In genomic region chr11:71233896-71234852, GRCh38 we compare ENCODE assay signal across 9 cellular contexts. TPM values are rescaled to one million over a fixed set of nuclear protein-coding genes. Genes with fewer than 3 reads are reported as not detected.
DNase-seq lines count a peak whose midpoint lies in the region; ATAC-seq, FAIRE-seq and TF ChIP-seq lines count a peak whose summit lies in the region.
"Not testable (repeated sequence)": the region's sequence is repeated elsewhere in the genome, so short reads cannot be mapped to it uniquely, and the experiment has no call there.
"Had no signal": no experiment of that assay in that cellular context is flagged by ENCODE, and none has a peak within 500 bp of the region (broad histone marks: within the 10 kb centered on the region; RNA-seq: fewer than 3 reads in every experiment).

No MANE protein-coding gene starts in this region.

- not testable (repeated sequence) for H3K9ac ChIP-seq in H1 (replicated peaks in 1 of 4; ENCODE audit: extremely low read depth in 1 of 4, low read depth in 3 of 4, low read length in 3 of 4)

- not testable (repeated sequence) for H3K27me3 ChIP-seq in H1 (replicated peaks in 1 of 4; ENCODE audit: control insufficient read depth in 3 of 4, extremely low read depth in 1 of 4, insufficient read depth in 3 of 4, low read length in 3 of 4); upper lobe of right lung

- H2AK5ac ChIP-seq in H1 (ENCODE audit: low read depth, low read length), result 0 out of 2 replicates have a peak overlapping the region, but pooled peaks have one; percentile 28

- H2BK5ac ChIP-seq in H1 (ENCODE audit: low read depth, low read length), result peak overlapping the region; percentile 13; the same call in 1 of the 2 replicates

- not testable (repeated sequence) for H3K56ac ChIP-seq in H1 (replicated peaks; ENCODE audit: insufficient read length, low read depth, low read length)

- CTCF ChIA-PET in HEK293T (lab: Yijun Ruan, JAX), result not testable (repeated sequence)
- CTCF ChIA-PET in H1 (lab: Charles Lee; ENCODE audit: partially characterized antibody), result interaction anchor here (1.2 to 5.2 kb wide), 3 partner anchors 10 to 17 kb away, joined by 6 to 16 read pairs (median 7); no protein-coding TSS in a partner anchor

- H3K4me1 ChIP-seq in H1 (replicated peaks in 1 of 4; ENCODE audit: control insufficient read depth in 3 of 4, insufficient read depth in 4 of 4, low read length in 3 of 4); upper lobe of right lung: not testable (repeated sequence)

- H3K23ac ChIP-seq in H1 (ENCODE audit: insufficient read length), result not testable (repeated sequence)

- not testable (repeated sequence) for H4K91ac ChIP-seq in H1 (replicated peaks; ENCODE audit: insufficient read length, low read length)

- in situ Hi-C loops in Caki2 (cut with HindIII; ENCODE audit: low pct_unique_long_range_greater_than_20kb, low sequenced_read_pairs), result not testable (repeated sequence)

- H3K14ac ChIP-seq in H1 (ENCODE audit: insufficient read length), result not testable (repeated sequence)

- not testable (repeated sequence) for H3K23me2 ChIP-seq in H1 (ENCODE audit: low read depth, low read length)

- not testable (repeated sequence) for TF ChIP-seq CTCF in H1 (IDR thresholded peaks at IDR 0.05; ENCODE audit: control extremely low read depth in 1 of 3, insufficient read depth in 1 of 3, low read depth in 1 of 3, low read length in 3 of 3); upper lobe of right lung (IDR thresholded peaks at IDR 0.05)

- DNase-seq in Caki2 (ENCODE audit: low read depth) (peak; percentile 18), islet precursor cell (peak; percentile 32), mesenteric fat pad (ENCODE audit: low spot score) (peak; percentile 87), sciatic nerve (ENCODE audit: low spot score) (peak; percentile 47), upper lobe of right lung (peak; percentile 50)
- not testable (repeated sequence) for DNase-seq in HEK293T (ENCODE audit: extremely low spot score); H1 (ENCODE audit: low read depth in 1 of 2, low spot score in 2 of 2)
- DNase-seq in activated effector memory CD4-positive, alpha-beta T cell treated with anti-CD3 and anti-CD28 coated beads, Interleukin-2, amount 50 U/mL, for 16 hours, result peak; percentile 36

- 91% methylated on average over 19 of the region's 22 CpGs; no CpG with 5 or more reads in 1 of the 2 experiments for WGBS in H1 (ENCODE audit: extremely low coverage in 1 of 2, insufficient coverage in 1 of 2, insufficient read length in 1 of 2, insufficient replicate concordance in 2 of 2, low coverage in 1 of 2, low lambda C conversion rate in 2 of 2, missing lambda C conversion rate in 1 of 2), 2 experiments

- peaks cover 0 to 13% of the 10 kb centered on the region in 2 experiments for H4K20me1 ChIP-seq in H1 (replicated peaks in 1 of 2; ENCODE audit: control insufficient read depth in 1 of 2, insufficient read depth in 2 of 2, low read length in 2 of 2)

- not testable (repeated sequence) for H4K5ac ChIP-seq in H1 (ENCODE audit: insufficient read length, low read depth, low read length)

- not testable (repeated sequence) for H3K18ac ChIP-seq in H1 (ENCODE audit: extremely low read depth, low read length)

- not testable (repeated sequence) for TF ChIP-seq RAD21 in H1 (IDR thresholded peaks at IDR 0.05 in 1 of 2, conservative IDR thresholded peaks at IDR 0.05 in 1 of 2; ENCODE audit: low read depth in 2 of 2, low read length in 2 of 2)

- not testable (repeated sequence) for H2BK15ac ChIP-seq in H1 (ENCODE audit: low read length)

- not testable (repeated sequence) for H3K4ac ChIP-seq in H1 (replicated peaks; ENCODE audit: insufficient read length, low read depth, low read length)

- H4K8ac ChIP-seq in H1 (ENCODE audit: extremely low read depth, insufficient read depth, low read length), result not testable (repeated sequence)

- H2BK120ac ChIP-seq in H1 (replicated peaks; ENCODE audit: low read depth, low read length), result not testable (repeated sequence)

- POLR2A ChIA-PET in HEK293T (lab: Yijun Ruan, JAX), result not testable (repeated sequence)
- POLR2A ChIA-PET in H1 (lab: Charles Lee; ENCODE audit: partially characterized antibody), result interaction anchor here (0.6 to 1.9 kb wide), 4 partner anchors 12 to 28 kb away, joined by 3 to 10 read pairs (median 4); no protein-coding TSS in a partner anchor

- intact Hi-C loops in sciatic nerve (cut with DNase I); upper lobe of right lung (cut with DNase I): not testable (repeated sequence)

- H3K36me3 ChIP-seq in H1 (ENCODE audit: control insufficient read depth in 2 of 4, insufficient read depth in 4 of 4, low read length in 3 of 4); upper lobe of right lung: not testable (repeated sequence)

- TF ChIP-seq POLR2A in H1 (IDR thresholded peaks at IDR 0.05; ENCODE audit: control extremely low read depth in 1 of 2, low read depth in 2 of 2, low read length in 2 of 2), result not testable (repeated sequence)

- not testable (repeated sequence) for H2AFZ ChIP-seq in H1 (ENCODE audit: low read length)

- peaks cover 14 to 90% of the 10 kb centered on the region in 2 experiments for H3K79me2 ChIP-seq in H1 (ENCODE audit: control insufficient read depth in 1 of 2, insufficient read depth in 2 of 2, low read length in 2 of 2)

- not testable (repeated sequence) for H3K4me2 ChIP-seq in H1 (ENCODE audit: insufficient read depth in 1 of 2, low read depth in 2 of 2, low read length in 2 of 2)

- not testable (repeated sequence) for H3K27ac ChIP-seq in H1 (ENCODE audit: low read depth, low read length); upper lobe of right lung

- H3K9me3 ChIP-seq in H1 (ENCODE audit: insufficient read depth in 2 of 2, low read depth in 1 of 2, low read length in 1 of 2); upper lobe of right lung: not testable (repeated sequence)

- ATAC-seq in sciatic nerve, upper lobe of right lung: not testable (repeated sequence)

- not testable (repeated sequence) for H3K4me3 ChIP-seq in H1 (ENCODE audit: extremely low read depth in 1 of 4, insufficient read depth in 2 of 4, low read depth in 3 of 4, low read length in 4 of 4); upper lobe of right lung

- H3K79me1 ChIP-seq in H1 (ENCODE audit: low read depth, low read length), result peaks cover 18% of the 10 kb centered on the region

- H2BK12ac ChIP-seq in H1 (ENCODE audit: low read depth, low read length), result not testable (repeated sequence)

- not testable (repeated sequence) for TF ChIP-seq EP300 in H1 (IDR thresholded peaks at IDR 0.05; ENCODE audit: borderline replicate concordance in 1 of 2, low read depth in 2 of 2, low read length in 2 of 2)

- not testable (repeated sequence) for FAIRE-seq in H1 (lab: Jason Lieb, UNC)

- H2BK20ac ChIP-seq in H1 (ENCODE audit: low read length), result not testable (repeated sequence)

TF ChIP-seq in HEK293T, 16 proteins besides CTCF, POLR2A, EP300 and RAD21:
- TF ChIP-seq ZNF384 (IDR thresholded peaks at IDR 0.05), result peak; percentile 61

RNA-seq across cellular contexts. Expression of gene SHANK2, which starts 18.2 kb away (rescaled TPM):
- 1.2 and 5.8 TPM in 2 replicates for total RNA-seq in Caki2 (2014; rRNA removed; shearing (Covaris generic); ENCODE audit: low replicate concordance)
- total RNA-seq in H1 (2021; fragmentation: NEBNext Ultra II Directional; extraction: Animal tissue kit (Norgen Biotek cat#: 25700)), result 52.9 and 54.2 TPM in 2 replicates
- polyA plus RNA-seq in H1 (2011; rRNA removed), result 10.1 and 15.5 TPM in 2 replicates
- 7.8 TPM for polyA plus RNA-seq in H1 (2011; cell fraction: cytosol; rRNA removed)
- polyA plus RNA-seq in H1 (2011; cell fraction: nucleus; rRNA removed), result 41.3 TPM
- 17.0 to 20.3 TPM (median 18.5 TPM) in 4 replicates for polyA plus RNA-seq in H1 (2012, experiment 1 of 2)
- polyA plus RNA-seq in H1 (2012, experiment 2 of 2), result 2.9 TPM
- polyA plus RNA-seq in H1 (2013, experiment 1 of 2), result 16.9 TPM
- 15.7 TPM for polyA plus RNA-seq in H1 (2013, experiment 2 of 2)
- 46.2 and 59.3 TPM in 2 replicates for polyA minus RNA-seq in H1 (2011; rRNA and poly(A)+ RNA removed)
- 35.2 TPM for polyA minus RNA-seq in H1 (2011; cell fraction: cytosol; rRNA and poly(A)+ RNA removed)
- 103 TPM for polyA minus RNA-seq in H1 (2011; cell fraction: nucleus; rRNA and poly(A)+ RNA removed)
- 2.0 TPM for total RNA-seq in mesenteric fat pad
- 3.7 TPM for total RNA-seq in sciatic nerve
- total RNA-seq in upper lobe of right lung, result 62.5 TPM
- total RNA-seq: CD4-positive, alpha-beta T cell had no signal
